ENCODE assay signal across 34 cellular contexts in genomic region chr6:99183066-99183465, GRCh38.
"Had no signal": no experiment of that assay in that cellular context is flagged by ENCODE, and none has a peak within 500 bp of the region (broad histone marks: within the 10 kb centered on the region; RNA-seq: fewer than 3 reads in every experiment).

No MANE protein-coding gene starts in this region.

- H3K4me3 ChIP-seq: MG63 had no signal

- H3K27me3 ChIP-seq: MG63 had no signal

- H3K27ac ChIP-seq: KMS-11 had no signal

- H3K9ac ChIP-seq: KMS-11 had no signal

- H3K36me3 ChIP-seq: MG63 had no signal

- DNase-seq: Karpas-422, Kasumi-1, KBM-7, KG1, MG63, MM.1S, MV-4-11, NCI-H1048, NCI-H1092, NCI-H1092 treated with DMSO at 0.1 percent for 48 hours, NCI-H1105, NCI-H1105 treated with DMSO at 0.1 percent for 48 hours, NCI-H1417, NCI-H1417 treated with DMSO at 0.1 percent for 48 hours, NCI-H1436, NCI-H1436 treated with DMSO at 0.1 percent for 48 hours, NCI-H146, NCI-H1694, NCI-H1694 treated with DMSO at 0.1 percent for 48 hours, NCI-H187, NCI-H187 treated with DMSO at 0.1 percent for 48 hours, NCI-H1930, NCI-H2029 treated with DMSO at 0.1 percent for 48 hours, NCI-H2081, NCI-H2081 treated with DMSO at 0.1 percent for 48 hours, NCI-H2107, NCI-H2171, NCI-H2171 treated with DMSO at 0.1 percent for 48 hours, NCI-H2227 treated with DMSO at 0.1 percent for 48 hours, NCI-H226, NCI-H345, NCI-H446, NCI-H446 treated with DMSO at 0.1 percent for 48 hours had no signal

- H3K4me2 ChIP-seq: KMS-11 had no signal
